Comparison of ENCODE assay signal across 15 cellular contexts in the genomic region with DNA sequence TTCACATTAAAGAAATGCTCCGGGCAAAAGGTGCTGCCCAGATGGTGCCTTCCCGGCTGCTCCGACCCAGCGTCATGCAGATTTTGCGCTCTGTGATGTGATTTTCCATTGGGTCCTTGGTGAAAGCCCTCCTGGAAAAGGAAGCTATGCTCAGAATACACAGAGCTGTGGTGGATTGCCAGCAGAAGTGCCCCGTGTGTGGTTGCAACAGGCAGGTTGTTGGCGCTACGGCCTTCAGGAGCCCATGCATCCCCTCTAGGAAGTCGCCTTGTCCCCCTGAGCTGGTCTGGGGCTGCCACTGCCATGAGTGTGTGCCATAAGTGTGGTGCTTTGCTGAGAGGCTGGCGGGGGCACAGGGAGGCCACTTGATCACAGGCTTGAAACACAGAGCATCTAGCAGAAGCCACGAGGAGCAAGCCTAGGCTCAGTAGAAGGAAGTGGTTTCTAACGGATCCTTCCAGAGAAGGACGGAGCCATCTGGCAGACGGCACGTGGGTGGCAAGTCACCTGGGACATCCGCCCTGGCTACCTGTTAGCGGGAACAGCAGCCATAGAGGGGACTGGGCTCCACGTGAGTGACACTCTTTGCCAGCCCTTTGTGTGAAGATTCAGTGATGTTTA.
DNase-seq lines count a peak whose midpoint lies in the region; ATAC-seq, FAIRE-seq and TF ChIP-seq lines count a peak whose summit lies in the region.
"Had no signal": no experiment of that assay in that cellular context is flagged by ENCODE, and none has a peak within 500 bp of the region (broad histone marks: within the 10 kb centered on the region; RNA-seq: fewer than 3 reads in every experiment).

No MANE protein-coding gene starts in this region.

- WGBS in mammary epithelial cell (ENCODE audit: low coverage, missing lambda C conversion rate) = 94% methylated on average over 12 of the region's 18 CpGs

- H3K27ac ChIP-seq in mammary epithelial cell (ENCODE audit: insufficient read depth, low read depth, low read length) (no peak overlapping the region), breast epithelium (no peak overlapping the region)
- H3K27ac ChIP-seq: epithelial cell of prostate, prostate gland, upper lobe of left lung had no signal

- H3K4me2 ChIP-seq in mammary epithelial cell (ENCODE audit: insufficient read depth, low read depth, low read length) = no peak overlapping the region

- no peaks in the 10 kb centered on the region for H3K79me2 ChIP-seq in mammary epithelial cell (ENCODE audit: insufficient read depth, low read length)

- in situ Hi-C loops in mammary epithelial cell (cut with MboI; ENCODE audit: low sequenced_read_pairs in 2 of 2) = no loop called here

- no peak overlapping the region for H2AFZ ChIP-seq in mammary epithelial cell (ENCODE audit: low read depth, low read length)

- no peaks in the 10 kb centered on the region for H4K20me1 ChIP-seq in mammary epithelial cell (ENCODE audit: insufficient read depth, low read length)

- H3K4me3 ChIP-seq in mammary epithelial cell (replicated peaks in 1 of 3; ENCODE audit: insufficient read depth in 1 of 3, low read depth in 2 of 3, low read length in 3 of 3) (no peak overlapping the region), breast epithelium (no peak overlapping the region), NB4 (ENCODE audit: low read depth, low read length) (no peak overlapping the region), bronchial epithelial cell (ENCODE audit: low read depth, low read length) (no peak overlapping the region)
- H3K4me3 ChIP-seq: prostate gland, upper lobe of left lung had no signal

- H3K4me1 ChIP-seq in mammary epithelial cell (ENCODE audit: insufficient read depth, low read length) (no peaks in the 10 kb centered on the region), breast epithelium (no peaks in the 10 kb centered on the region)
- H3K4me1 ChIP-seq: prostate gland, upper lobe of left lung had no signal

- TSS peak; percentile 12 for BruUV-seq in mammary epithelial cell (replicated peaks; lab: Mats Ljungman, UMichigan)

- no peak for TF ChIP-seq POLR2A in breast epithelium (IDR thresholded peaks at IDR 0.05)
- no peak for TF ChIP-seq POLR2A in NB4 (IDR thresholded peaks at IDR 0.05; ENCODE audit: extremely low read depth, insufficient read length)

- no peaks in the 10 kb centered on the region for H3K36me3 ChIP-seq in mammary epithelial cell (ENCODE audit: insufficient read depth, low read length)
- H3K36me3 ChIP-seq in breast epithelium = no peaks in the 10 kb centered on the region
- H3K36me3 ChIP-seq in bronchial epithelial cell (ENCODE audit: control insufficient read depth, insufficient read depth, low read length) = no peaks in the 10 kb centered on the region
- H3K36me3 ChIP-seq: prostate gland had no signal

- DNase-seq in mammary epithelial cell = no peak
- DNase-seq in breast epithelium (ENCODE audit: low spot score in 2 of 2) = no peak
- DNase-seq in NB4 (ENCODE audit: low read depth) = peak; percentile 77
- DNase-seq in bronchial epithelial cell (ENCODE audit: low read depth) = no peak
- DNase-seq in stimulated activated CD8-positive, alpha-beta memory T cell treated with anti-CD3 and anti-CD28 coated beads, Interleukin-4, amount 100 ng/mL, for 48 hours = peak; percentile 31
- DNase-seq in NCI-H748 (lab: John Stamatoyannopoulos, UW; ENCODE audit: unreplicated experiment) = no peak
- no peak for DNase-seq in iPS-NIHi7 (ENCODE audit: extremely low spot score)
- DNase-seq: DMS53, head of caudate nucleus, NCI-H1436, NCI-H526 treated with DMSO at 0.1 percent for 48 hours, upper lobe of left lung had no signal

- no peak overlapping the region for H3K9ac ChIP-seq in mammary epithelial cell (ENCODE audit: insufficient read depth, low read length)

- no peaks in the 10 kb centered on the region for H3K27me3 ChIP-seq in mammary epithelial cell (ENCODE audit: insufficient read depth, low read length)
- H3K27me3 ChIP-seq in breast epithelium = no peaks in the 10 kb centered on the region
- no peaks in the 10 kb centered on the region for H3K27me3 ChIP-seq in bronchial epithelial cell (ENCODE audit: control insufficient read depth, insufficient read depth, low read length)
- H3K27me3 ChIP-seq: upper lobe of left lung had no signal

- CTCF ChIA-PET in mammary epithelial cell (lab: Charles Lee; ENCODE audit: low non-redundant PET) = no interaction called here

- TF ChIP-seq CTCF in mammary epithelial cell (conservative IDR thresholded peaks at IDR 0.05 in 1 of 2, IDR thresholded peaks at IDR 0.05 in 1 of 2; ENCODE audit: extremely low read depth in 1 of 2, insufficient read depth in 1 of 2, low read depth in 1 of 2, low read length in 2 of 2) (no peak), breast epithelium (IDR thresholded peaks at IDR 0.05) (no peak), NB4 (IDR thresholded peaks at IDR 0.05; ENCODE audit: low read depth, low read length) (no peak), bronchial epithelial cell (IDR thresholded peaks at IDR 0.05; ENCODE audit: insufficient read depth, low read length, severe bottlenecking) (no peak)

- peak; percentile 18 for FAIRE-seq in bronchial epithelial cell (lab: Jason Lieb, UNC)

- no peak for ATAC-seq in HG03280 (IDR thresholded peaks at IDR 0.05; ENCODE audit: unreplicated experiment)

- H3K9me3 ChIP-seq in mammary epithelial cell (replicated peaks; ENCODE audit: insufficient read depth, low read length) (no peaks in the 10 kb centered on the region), breast epithelium (no peaks in the 10 kb centered on the region)
- H3K9me3 ChIP-seq: prostate gland, upper lobe of left lung had no signal

- dilution Hi-C loops in mammary epithelial cell (cut with HindIII; ENCODE audit: low sequenced_read_pairs) = no loop called here

- intact Hi-C loops in mammary epithelial cell (cut with micrococcal nuclease) (no loop called here), breast epithelium (cut with DNase I; ENCODE audit: low total_unique reads) (no loop called here)

Comparison
In these comparisons a context has a peak if more than half of its experiments do, and no peak if none do; other contexts are left out.
1. DNase-seq: peak in NB4 (single experiment) and stimulated activated CD8-positive, alpha-beta memory T cell treated with anti-CD3 and anti-CD28 coated beads, Interleukin-4, amount 100 ng/mL, for 48 hours (single experiment); none in mammary epithelial cell (single experiment), breast epithelium (0 of 2), bronchial epithelial cell (single experiment), NCI-H748 (single experiment) and iPS-NIHi7 (single experiment).